In the genomic region with DNA sequence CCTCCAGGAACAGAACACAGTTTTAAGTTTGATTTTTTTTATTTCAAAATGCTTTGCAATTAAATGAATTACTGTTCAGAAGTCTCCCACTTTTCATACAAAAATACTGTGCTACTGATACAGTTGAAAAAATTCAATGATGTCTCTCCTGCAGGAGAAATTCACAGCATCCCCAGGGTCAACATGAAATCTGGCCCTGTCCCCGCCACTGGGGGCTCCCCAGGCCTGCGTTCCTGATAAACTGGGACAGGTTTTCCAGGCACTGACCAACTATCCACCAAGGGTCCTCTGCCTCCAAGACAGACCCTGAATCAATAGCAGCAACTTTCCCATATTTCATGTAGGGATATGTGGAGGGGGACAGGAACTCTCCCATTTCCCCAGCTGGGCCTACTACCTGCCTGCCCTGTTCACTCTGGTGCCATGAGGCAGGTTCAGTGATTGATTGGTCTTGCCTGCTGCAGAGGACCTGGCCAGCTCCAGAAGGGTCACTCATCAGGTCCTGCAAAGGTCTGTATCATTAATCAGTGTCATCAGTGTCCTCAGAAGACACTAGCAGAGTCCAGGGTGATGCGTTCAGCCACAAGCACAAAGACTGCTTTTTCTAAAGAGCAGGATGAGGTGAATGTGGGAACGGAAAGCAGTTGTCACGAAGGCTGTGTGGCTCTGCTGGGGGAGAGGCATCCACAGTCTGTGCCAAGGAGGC, we compare ENCODE assay signal across 18 cellular contexts. TPM values are rescaled to one million over a fixed set of nuclear protein-coding genes. Genes with fewer than 3 reads are reported as not detected.
DNase-seq lines count a peak whose midpoint lies in the region; ATAC-seq and TF ChIP-seq lines count a peak whose summit lies in the region.
"Had no signal": no experiment of that assay in that cellular context is flagged by ENCODE, and none has a peak within 500 bp of the region (broad histone marks: within the 10 kb centered on the region; RNA-seq: fewer than 3 reads in every experiment).

No MANE protein-coding gene starts in this region.

- TF ChIP-seq CTCF in HCT116 (IDR thresholded peaks at IDR 0.05 in 2 of 3, conservative IDR thresholded peaks at IDR 0.05 in 1 of 3; ENCODE audit: borderline replicate concordance in 1 of 3, insufficient read depth in 1 of 3, low read depth in 2 of 3, low read length in 2 of 3) (0 out of 6 replicates have a peak, but pooled peaks of 1 of the 3 experiments have one; percentile 7), osteocyte (IDR thresholded peaks at IDR 0.05) (no peak)

- intact Hi-C loops in activated CD4-positive, alpha-beta T cell treated with anti-CD3 and anti-CD28 coated beads, Interleukin-2, amount 10 ng/mL, durations not matched to agents 24 days and 14 days (cut with micrococcal nuclease): no loop called here
- intact Hi-C loops in HCT116 (cut with micrococcal nuclease): no loop called here

- TF ChIP-seq RAD21 in HCT116 (IDR thresholded peaks at IDR 0.05; ENCODE audit: low read depth): no peak

- no peak for TF ChIP-seq POLR2A in HCT116 (IDR thresholded peaks at IDR 0.05; ENCODE audit: borderline replicate concordance, extremely low read depth, insufficient read depth, insufficient read length)

- H2AFZ ChIP-seq in HCT116 (ENCODE audit: low read depth, low read length, poor library complexity, severe bottlenecking): no peak overlapping the region
- H2AFZ ChIP-seq: GM23248 had no signal

- H3K36me3 Mint-ChIP-seq in activated CD4-positive, alpha-beta T cell treated with anti-CD3 and anti-CD28 coated beads, Interleukin-2, amount 10 ng/mL, durations not matched to agents 24 days and 14 days (ENCODE audit: low read depth): peaks cover 48% of the 10 kb centered on the region
- H3K36me3 Mint-ChIP-seq in activated naive CD8-positive, alpha-beta T cell treated with anti-CD3 and anti-CD28 coated beads, Interleukin-2, amount 50 U/mL, for 24 hours (ENCODE audit: low read depth): peaks cover 44% of the 10 kb centered on the region
- peaks cover 11% of the 10 kb centered on the region for H3K36me3 Mint-ChIP-seq in osteocyte (ENCODE audit: unreplicated experiment)

- H3K9ac ChIP-seq in HCT116 (ENCODE audit: low read length): no peak overlapping the region
- H3K9ac ChIP-seq: GM23248 had no signal

- no peak for ATAC-seq in HCT116
- ATAC-seq in activated naive CD8-positive, alpha-beta T cell treated with anti-CD3 and anti-CD28 coated beads, Interleukin-2, amount 50 U/mL, for 24 hours: no peak
- ATAC-seq: esophagus mucosa, SK-N-SH treated with all-trans-retinoic acid at 6 μM for 48 hours, upper lobe of right lung had no signal

- POLR2A ChIA-PET in HCT116 (lab: Charles Lee): no interaction called here

- H3K4me3 ChIP-seq in HCT116 (replicated peaks in 1 of 2; ENCODE audit: low read depth in 1 of 2, low read length in 2 of 2): no peak overlapping the region
- H3K4me3 ChIP-seq: GM23248, right atrium auricular region, upper lobe of right lung had no signal

- no TSS peak for BruUV-seq in HCT116 (replicated peaks; lab: Mats Ljungman, UMichigan)

- H3K27ac Mint-ChIP-seq in activated CD4-positive, alpha-beta T cell treated with anti-CD3 and anti-CD28 coated beads, Interleukin-2, amount 10 ng/mL, durations not matched to agents 24 days and 14 days: peak overlapping the region; percentile 48
- H3K27ac Mint-ChIP-seq in activated naive CD8-positive, alpha-beta T cell treated with anti-CD3 and anti-CD28 coated beads, Interleukin-2, amount 50 U/mL, for 24 hours: peak overlapping the region; percentile 67
- peak overlapping the region; percentile 14 for H3K27ac Mint-ChIP-seq in osteocyte (ENCODE audit: unreplicated experiment)

- RAD21 ChIA-PET in HCT116 (lab: Charles Lee; ENCODE audit: low non-redundant PET in 1 of 2, low total read pairs in 2 of 2, uncharacterized antibody in 2 of 2, unreplicated experiment in 2 of 2): no interaction called here

- H3K4me3 Mint-ChIP-seq in activated CD4-positive, alpha-beta T cell treated with anti-CD3 and anti-CD28 coated beads, Interleukin-2, amount 10 ng/mL, durations not matched to agents 24 days and 14 days: no peak overlapping the region
- H3K4me3 Mint-ChIP-seq in activated naive CD8-positive, alpha-beta T cell treated with anti-CD3 and anti-CD28 coated beads, Interleukin-2, amount 50 U/mL, for 24 hours: no peak overlapping the region
- H3K4me3 Mint-ChIP-seq in osteocyte (ENCODE audit: unreplicated experiment): no peak overlapping the region

- H3K27me3 Mint-ChIP-seq in activated CD4-positive, alpha-beta T cell treated with anti-CD3 and anti-CD28 coated beads, Interleukin-2, amount 10 ng/mL, durations not matched to agents 24 days and 14 days: no peaks in the 10 kb centered on the region
- H3K27me3 Mint-ChIP-seq in activated naive CD8-positive, alpha-beta T cell treated with anti-CD3 and anti-CD28 coated beads, Interleukin-2, amount 50 U/mL, for 24 hours: no peaks in the 10 kb centered on the region
- H3K27me3 Mint-ChIP-seq in osteocyte (ENCODE audit: unreplicated experiment): no peaks in the 10 kb centered on the region

- no peaks in the 10 kb centered on the region for H4K20me1 ChIP-seq in HCT116 (ENCODE audit: insufficient read depth)

- H3K27me3 ChIP-seq in HCT116 (ENCODE audit: insufficient read depth, low read length): no peaks in the 10 kb centered on the region
- H3K27me3 ChIP-seq: right atrium auricular region, upper lobe of right lung had no signal

- H3K27ac ChIP-seq in HCT116 (ENCODE audit: low read depth, low read length): peak overlapping the region; percentile 9; the same call in 1 of the 2 replicates
- H3K27ac ChIP-seq: GM23248, right atrium auricular region, upper lobe of right lung, WERI-Rb-1 had no signal

- H3K9me2 ChIP-seq in HCT116 (ENCODE audit: insufficient read depth): no peaks in the 10 kb centered on the region

- H3K36me3 ChIP-seq in HCT116 (ENCODE audit: control insufficient read depth in 1 of 2, insufficient read depth in 2 of 2, low read length in 2 of 2): peaks cover 7 to 16% of the 10 kb centered on the region in 2 experiments; a peak in 2 of 4 replicates

- no peak overlapping the region for H3K4me2 ChIP-seq in HCT116 (ENCODE audit: low read length)

- H3K4me1 ChIP-seq in HCT116 (ENCODE audit: control insufficient read depth in 1 of 2, insufficient read depth in 2 of 2, low read length in 2 of 2): no peaks in the 10 kb centered on the region

- peaks cover 16% of the 10 kb centered on the region for H3K79me2 ChIP-seq in HCT116 (ENCODE audit: insufficient read depth, low read length)

- no peaks in the 10 kb centered on the region for H3K9me3 Mint-ChIP-seq in activated CD4-positive, alpha-beta T cell treated with anti-CD3 and anti-CD28 coated beads, Interleukin-2, amount 10 ng/mL, durations not matched to agents 24 days and 14 days
- no peaks in the 10 kb centered on the region for H3K9me3 Mint-ChIP-seq in activated naive CD8-positive, alpha-beta T cell treated with anti-CD3 and anti-CD28 coated beads, Interleukin-2, amount 50 U/mL, for 24 hours
- H3K9me3 Mint-ChIP-seq in osteocyte (ENCODE audit: unreplicated experiment): no peaks in the 10 kb centered on the region

- CTCF ChIA-PET in HCT116 (lab: Charles Lee): no interaction called here

- no peaks in the 10 kb centered on the region for H3K9me3 ChIP-seq in HCT116 (ENCODE audit: control insufficient read depth in 1 of 2, insufficient read depth in 1 of 2, low read depth in 1 of 2, low read length in 2 of 2)
- H3K9me3 ChIP-seq: right atrium auricular region, upper lobe of right lung had no signal

- peaks cover 17% of the 10 kb centered on the region for H3K4me1 Mint-ChIP-seq in activated CD4-positive, alpha-beta T cell treated with anti-CD3 and anti-CD28 coated beads, Interleukin-2, amount 10 ng/mL, durations not matched to agents 24 days and 14 days
- H3K4me1 Mint-ChIP-seq in activated naive CD8-positive, alpha-beta T cell treated with anti-CD3 and anti-CD28 coated beads, Interleukin-2, amount 50 U/mL, for 24 hours: peaks cover 27% of the 10 kb centered on the region
- no peaks in the 10 kb centered on the region for H3K4me1 Mint-ChIP-seq in osteocyte (ENCODE audit: unreplicated experiment)

- no peak for DNase-seq in activated CD4-positive, alpha-beta T cell treated with anti-CD3 and anti-CD28 coated beads, Interleukin-2, amount 10 ng/mL, durations not matched to agents 24 days and 14 days
- no peak for DNase-seq in activated CD4-positive, alpha-beta T cell treated with anti-CD3 and anti-CD28 coated beads, Interleukin-2, amount 50 U/mL, for 48 hours
- DNase-seq in HCT116 (ENCODE audit: low read depth, low spot score): no peak
- no peak for DNase-seq in activated naive CD8-positive, alpha-beta T cell treated with anti-CD3 and anti-CD28 coated beads, Interleukin-2, amount 50 U/mL, for 24 hours
- DNase-seq in osteocyte (ENCODE audit: extremely low spot score, unreplicated experiment): no peak
- DNase-seq in T-helper 2 cell: no peak
- DNase-seq in SW480 (ENCODE audit: low spot score): no peak
- no peak for DNase-seq in stimulated activated CD4-positive, alpha-beta T cell treated with anti-CD3 and anti-CD28 coated beads, Interleukin-15, amount 100 ng/mL, for 24 hours
- DNase-seq: aorta; GM23248; hippocampal formation; NCI-H1048; stimulated activated CD8-positive, alpha-beta memory T cell treated with anti-CD3 and anti-CD28 coated beads, Interleukin-4, amount 100 ng/mL, for 48 hours; upper lobe of right lung; WERI-Rb-1 had no signal

TF ChIP-seq in HCT116, 20 proteins besides CTCF, POLR2A, EP300 and RAD21:
- TF ChIP-seq SP1 (IDR thresholded peaks at IDR 0.05; ENCODE audit: low read depth): no peak
- TF ChIP-seq JUND (IDR thresholded peaks at IDR 0.05): no peak
- TF ChIP-seq ELF1 (IDR thresholded peaks at IDR 0.05; ENCODE audit: borderline replicate concordance, low read depth): no peak

RNA-seq across cellular contexts. Expression of gene PISD, which starts 43.4 kb away (rescaled TPM):
- 44.9 and 52.1 TPM in 2 replicates for total RNA-seq in activated CD4-positive, alpha-beta T cell treated with anti-CD3 and anti-CD28 coated beads, Interleukin-2, amount 10 ng/mL, durations not matched to agents 24 days and 14 days
- total RNA-seq in HCT116 (2021; ENCODE audit: unreplicated experiment) (47.1 TPM), osteocyte (32.9 and 36.2 TPM in 2 replicates)
- 31.1 and 33.8 TPM in 2 replicates for polyA plus RNA-seq in HCT116 (2012)

Comparison
In these comparisons a context has a peak if more than half of its experiments do, and no peak if none do; other contexts are left out.
1. H3K27ac Mint-ChIP-seq: peak in every context shown above with its lines; median percentile 67 in activated naive CD8-positive, alpha-beta T cell treated with anti-CD3 and anti-CD28 coated beads, Interleukin-2, amount 50 U/mL, for 24 hours; 48 in activated CD4-positive, alpha-beta T cell treated with anti-CD3 and anti-CD28 coated beads, Interleukin-2, amount 10 ng/mL, durations not matched to agents 24 days and 14 days; 14 in osteocyte.